Comparison of ENCODE assay signal across 25 cellular contexts in the genomic region with DNA sequence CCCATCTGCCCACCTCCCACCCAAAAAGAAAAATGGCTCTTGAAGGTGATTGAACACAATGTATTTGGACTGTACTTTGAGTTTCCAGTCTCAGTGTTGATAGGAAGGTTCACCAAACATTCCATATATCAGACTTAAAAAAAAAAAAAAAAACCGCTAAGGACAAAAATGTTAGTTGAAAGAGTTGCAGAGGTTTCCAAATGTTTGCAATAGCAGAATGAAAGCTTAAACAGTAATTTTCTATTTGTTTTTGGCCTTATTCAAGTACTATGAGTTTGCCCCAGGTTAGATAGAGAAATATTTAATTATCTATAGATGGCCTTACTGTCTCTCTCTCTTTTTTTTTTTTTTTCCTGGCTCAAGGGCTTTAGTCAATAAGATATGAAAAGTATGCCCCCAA. TPM values are rescaled to one million over a fixed set of nuclear protein-coding genes. Genes with fewer than 3 reads are reported as not detected.
A peak's percentile ranks its signal among the peaks of the same experiment; 100 is the strongest.
DNase-seq lines count a peak whose midpoint lies in the region; ATAC-seq and TF ChIP-seq lines count a peak whose summit lies in the region.
"Had no signal": no experiment of that assay in that cellular context is flagged by ENCODE, and none has a peak within 500 bp of the region (broad histone marks: within the 10 kb centered on the region; RNA-seq: fewer than 3 reads in every experiment).

No MANE protein-coding gene starts in this region.

- H3K4me3 Mint-ChIP-seq in H9 (no peak overlapping the region), brain (peak overlapping the region; percentile 82 to 95 (median 90))
- no peak overlapping the region for H3K4me3 Mint-ChIP-seq in naive thymus-derived CD8-positive, alpha-beta T cell

- H3K4me3 ChIP-seq in smooth muscle cell, result no peak overlapping the region
- H3K4me3 ChIP-seq: GM12878, K562, SJCRH30 had no signal

- H3K27me3 ChIP-seq in H9 (ENCODE audit: insufficient read depth, low read length) (no peaks in the 10 kb centered on the region), smooth muscle cell (ENCODE audit: low read depth) (no peaks in the 10 kb centered on the region)
- H3K27me3 ChIP-seq: SJCRH30 had no signal

- H3K4me1 ChIP-seq in H9 (ENCODE audit: insufficient read depth, low read length) (peaks cover 3% of the 10 kb centered on the region; the same call in 1 of the 2 replicates), smooth muscle cell (ENCODE audit: low read depth) (peaks cover 41% of the 10 kb centered on the region)

- no peak overlapping the region for H4K8ac ChIP-seq in H9 (replicated peaks; ENCODE audit: insufficient read length, low read depth, low read length)

- no peak overlapping the region for H3K18ac ChIP-seq in H9 (ENCODE audit: insufficient read length, low read depth, low read length)

- H3K14ac ChIP-seq in H9 (ENCODE audit: insufficient read depth, low read length), result no peak overlapping the region

- ATAC-seq in HG03135 (IDR thresholded peaks at IDR 0.05; ENCODE audit: unreplicated experiment), result no peak
- ATAC-seq in naive thymus-derived CD8-positive, alpha-beta T cell, result no peak
- ATAC-seq: GM12878, K562, PC-3 had no signal

- H3K79me2 ChIP-seq in H9 (ENCODE audit: insufficient read depth, low read length), result no peaks in the 10 kb centered on the region; the same call in 1 of the 2 replicates
- H3K79me2 ChIP-seq in smooth muscle cell (ENCODE audit: low read depth), result peaks cover 97% of the 10 kb centered on the region

- no peak overlapping the region for H3K9ac ChIP-seq in H9 (ENCODE audit: extremely low read depth, insufficient read length, low read length)
- H3K9ac ChIP-seq in smooth muscle cell (ENCODE audit: low read depth), result no peak overlapping the region

- H3K4me1 Mint-ChIP-seq in H9, result peaks cover 69 to 74% of the 10 kb centered on the region in 2 experiments
- peaks cover 76% of the 10 kb centered on the region for H3K4me1 Mint-ChIP-seq in brain
- H3K4me1 Mint-ChIP-seq in naive thymus-derived CD8-positive, alpha-beta T cell, result peaks cover 7 to 13% (median 11%) of the 10 kb centered on the region in 4 donors

- no peaks in the 10 kb centered on the region; a peak in 1 of 5 replicates for H3K9me3 Mint-ChIP-seq in H9
- peaks cover 0 to 13% (median 12%) of the 10 kb centered on the region in 5 experiments for H3K9me3 Mint-ChIP-seq in brain
- peaks cover 0 to 12% (median 5%) of the 10 kb centered on the region in 9 donors for H3K9me3 Mint-ChIP-seq in naive thymus-derived CD8-positive, alpha-beta T cell

- no peak overlapping the region for H3K56ac ChIP-seq in H9 (ENCODE audit: insufficient read length, low read depth, low read length)

- H2BK20ac ChIP-seq in H9 (ENCODE audit: low read depth, low read length, poor library complexity, severe bottlenecking), result no peak overlapping the region

- peaks cover 0 to 11% (median 11%) of the 10 kb centered on the region in 3 experiments; a peak in 5 of 7 replicates for H3K36me3 Mint-ChIP-seq in H9 (ENCODE audit: insufficient read depth in 1 of 3, low read depth in 3 of 3)
- peaks cover 57% of the 10 kb centered on the region for H3K36me3 Mint-ChIP-seq in brain
- H3K36me3 Mint-ChIP-seq in naive thymus-derived CD8-positive, alpha-beta T cell, result peaks cover 0 to 16% (median 5%) of the 10 kb centered on the region in 3 donors

- no peak overlapping the region for H2AFZ ChIP-seq in H9 (ENCODE audit: low read length)
- H2AFZ ChIP-seq in smooth muscle cell (ENCODE audit: low read depth), result no peak overlapping the region

- no CpG with 5 or more reads among the region's 1 CpG for WGBS in H9 (ENCODE audit: extremely low coverage, insufficient read length, low lambda C conversion rate)
- 83% methylated on average over 1 of the region's 1 CpG for WGBS in smooth muscle cell (ENCODE audit: low lambda C conversion rate)

- H3K27me3 Mint-ChIP-seq in H9 (ENCODE audit: low read depth), result no peaks in the 10 kb centered on the region
- H3K27me3 Mint-ChIP-seq in brain, result peaks cover 20% of the 10 kb centered on the region
- peaks cover 11 to 48% (median 21%) of the 10 kb centered on the region in 5 donors for H3K27me3 Mint-ChIP-seq in naive thymus-derived CD8-positive, alpha-beta T cell

- H3F3A ChIP-seq in smooth muscle cell (ENCODE audit: low read depth), result peaks cover 5% of the 10 kb centered on the region

- H4K5ac ChIP-seq in H9 (ENCODE audit: insufficient read length, low read depth, low read length), result no peak overlapping the region

- no peaks in the 10 kb centered on the region for H3K36me3 ChIP-seq in smooth muscle cell (ENCODE audit: low read depth)
- H3K36me3 ChIP-seq: SJCRH30 had no signal

- TF ChIP-seq CTCF in H9 (conservative IDR thresholded peaks at IDR 0.05) (no peak), brain (conservative IDR thresholded peaks at IDR 0.05) (no peak), smooth muscle cell (IDR thresholded peaks at IDR 0.05; ENCODE audit: borderline replicate concordance, insufficient read depth, poor library complexity, severe bottlenecking) (no peak)

- POLR2A ChIA-PET in naive thymus-derived CD8-positive, alpha-beta T cell (lab: Charles Lee), result no interaction called here

- H3K9me3 ChIP-seq in H9 (ENCODE audit: control insufficient read depth, low read depth, low read length), result no peaks in the 10 kb centered on the region
- H3K9me3 ChIP-seq in smooth muscle cell (replicated peaks; ENCODE audit: low read depth), result no peaks in the 10 kb centered on the region

- no peak overlapping the region for H3K23ac ChIP-seq in H9 (ENCODE audit: insufficient read length, low read depth, low read length)

- no peak for DNase-seq in H9
- DNase-seq in fibroblast of peridontal ligament (ENCODE audit: extremely low read depth), result peak; percentile 13
- no peak for DNase-seq in smooth muscle cell (lab: John Stamatoyannopoulos, UW; ENCODE audit: unreplicated experiment)
- DNase-seq in SK-N-DZ (ENCODE audit: low spot score), result no peak
- DNase-seq in naive thymus-derived CD8-positive, alpha-beta T cell, result no peak
- DNase-seq: CD4-positive, alpha-beta memory T cell; DMS 273 treated with DMSO at 0.1 percent for 48 hours; DMS79; EL; GDM1; GOT3; HCEC 1CT; Kasumi-1; NCI-H2029; NCI-H446; NCI-H526; NCI-H82; NK-92 treated with Interleukin-12 subunit alpha and Interleukin-12 subunit beta, amount 100 ng/mL, for 24 hours; PC-3; SJCRH30 had no signal

- H2BK12ac ChIP-seq in H9 (ENCODE audit: insufficient read length, low read depth, low read length), result no peak overlapping the region

- no peak overlapping the region for H3T11ph ChIP-seq in H9 (ENCODE audit: low read length)

- no peak overlapping the region for H4K91ac ChIP-seq in H9 (ENCODE audit: insufficient read length, low read depth, low read length)

- peak overlapping the region in 2 of 3 experiments; percentile 21 to 46; a peak in 2 of 7 replicates for H3K27ac Mint-ChIP-seq in H9
- peak overlapping the region; percentile 89 to 100 (median 98) for H3K27ac Mint-ChIP-seq in brain
- no peak overlapping the region for H3K27ac Mint-ChIP-seq in naive thymus-derived CD8-positive, alpha-beta T cell
- H3K27ac Mint-ChIP-seq: CD4-positive, alpha-beta memory T cell had no signal

- no peak overlapping the region for H2BK120ac ChIP-seq in H9 (ENCODE audit: low read depth, low read length, poor library complexity, severe bottlenecking)

- H2BK5ac ChIP-seq in H9 (ENCODE audit: insufficient read length, low read length), result no peak overlapping the region

- H3K27ac ChIP-seq in H9 (ENCODE audit: insufficient read length, low read depth, low read length), result no peak overlapping the region
- peak overlapping the region; percentile 80 for H3K27ac ChIP-seq in smooth muscle cell (ENCODE audit: low read depth)
- H3K27ac ChIP-seq: SJCRH30 had no signal

- no peaks in the 10 kb centered on the region for H3K23me2 ChIP-seq in H9 (ENCODE audit: insufficient read length, low read depth, low read length, poor library complexity, severe bottlenecking)

- H4K20me1 ChIP-seq in H9 (ENCODE audit: control insufficient read depth, insufficient read depth, insufficient read length), result no peaks in the 10 kb centered on the region
- peaks cover 95% of the 10 kb centered on the region for H4K20me1 ChIP-seq in smooth muscle cell (ENCODE audit: low read depth)

- H2AK5ac ChIP-seq in H9 (ENCODE audit: insufficient read length, low read length), result no peak overlapping the region

- H2BK15ac ChIP-seq in H9 (ENCODE audit: low read depth, low read length), result no peak overlapping the region

- H3K4me2 ChIP-seq in H9 (ENCODE audit: insufficient read depth, insufficient read length, low read length) (no peak overlapping the region), smooth muscle cell (peak overlapping the region; percentile 34)

- peaks cover 6% of the 10 kb centered on the region for H3K79me1 ChIP-seq in H9 (ENCODE audit: insufficient read depth, low read depth, low read length, poor library complexity, severe bottlenecking)

- no peak overlapping the region for H3K4ac ChIP-seq in H9 (ENCODE audit: low read depth, low read length)

RNA-seq across cellular contexts. Expression of a gene that starts 6.1 kb away (rescaled TPM):
- total RNA-seq in H9 (2021) (not detected in 2 replicates), smooth muscle cell (0.22 and 0.81 TPM in 2 replicates)
- polyA plus RNA-seq in brain (ENCODE audit: insufficient read depth, low read depth, low replicate concordance) (2.8 TPM), smooth muscle cell (0.76 and 0.95 TPM in 2 replicates)
- 2.4 and 5.7 TPM in 2 replicates for polyA plus RNA-seq in SK-N-DZ (2014; cell fraction: cytosol; rRNA removed)
- polyA plus RNA-seq in SK-N-DZ (2014; cell fraction: nucleus; rRNA removed), result 2.6 and 2.9 TPM in 2 replicates
- not detected for total RNA-seq in naive thymus-derived CD8-positive, alpha-beta T cell
- not detected for polyA plus RNA-seq in naive thymus-derived CD8-positive, alpha-beta T cell
- total RNA-seq: CD4-positive, alpha-beta memory T cell; M059J; PC-3 had no signal
- polyA plus RNA-seq: CD4-positive, alpha-beta memory T cell had no signal

Comparison
In these comparisons a context has a peak if more than half of its experiments do, and no peak if none do; other contexts are left out.
1. H3K27ac Mint-ChIP-seq: peak in H9 (2 of 3) and brain (5 of 5); none in naive thymus-derived CD8-positive, alpha-beta T cell (0 of 10).
2. H3K4me3 Mint-ChIP-seq: peak in brain (5 of 5); none in H9 (0 of 2) and naive thymus-derived CD8-positive, alpha-beta T cell (0 of 10).